ENCODE assay signal across 8 cellular contexts in genomic region chr12:92141585-92142244, GRCh38. TPM values are rescaled to one million over a fixed set of nuclear protein-coding genes. Genes with fewer than 3 reads are reported as not detected.
A peak's percentile ranks its signal among the peaks of the same experiment; 100 is the strongest.
DNase-seq lines count a peak whose midpoint lies in the region; ATAC-seq and TF ChIP-seq lines count a peak whose summit lies in the region.

No MANE protein-coding gene starts in this region.

- H3K56ac ChIP-seq in H9 (ENCODE audit: insufficient read length, low read depth, low read length) (no peak overlapping the region), mesendoderm (ENCODE audit: low read length) (no peak overlapping the region)

- no peak overlapping the region for H3K14ac ChIP-seq in H9 (ENCODE audit: insufficient read depth, low read length)

- H3K27me3 Mint-ChIP-seq in H9 (ENCODE audit: low read depth), result no peaks in the 10 kb centered on the region; the same call in 1 of the 2 replicates

- H3K4me1 Mint-ChIP-seq in H9, result peaks cover 61 to 70% of the 10 kb centered on the region in 2 experiments

- H2BK15ac ChIP-seq in H9 (ENCODE audit: low read depth, low read length) (no peak overlapping the region), mesendoderm (replicated peaks; ENCODE audit: low read depth) (no peak overlapping the region)

- no peak overlapping the region for H3T11ph ChIP-seq in H9 (ENCODE audit: low read length)

- no peak overlapping the region for H3K4ac ChIP-seq in H9 (ENCODE audit: low read depth, low read length)
- no peak overlapping the region for H3K4ac ChIP-seq in mesendoderm (ENCODE audit: low read depth, low read length)

- peak overlapping the region; percentile 96 for H3K27ac ChIP-seq in ACC112 (ENCODE audit: low read depth, low read length)
- H3K27ac ChIP-seq in H9 (ENCODE audit: insufficient read length, low read depth, low read length), result no peak overlapping the region
- no peak overlapping the region for H3K27ac ChIP-seq in mesendoderm (ENCODE audit: low read depth, low read length)

- no peak for DNase-seq in H9
- no peak for DNase-seq in astrocyte of the spinal cord (ENCODE audit: low read depth, low spot score)
- no peak for DNase-seq in mesendoderm
- DNase-seq in 8988T, result no peak
- DNase-seq in CD1c-positive myeloid dendritic cell (ENCODE audit: extremely low spot score), result no peak
- no peak for DNase-seq in GM13976 (ENCODE audit: low spot score)

- H3K36me3 ChIP-seq in ACC112 (ENCODE audit: insufficient read depth, low read length) (peaks cover 28% of the 10 kb centered on the region), mesendoderm (ENCODE audit: control insufficient read depth, insufficient read depth, low read length) (no peaks in the 10 kb centered on the region)

- no peak overlapping the region for H4K5ac ChIP-seq in H9 (ENCODE audit: insufficient read length, low read depth, low read length)
- no peak overlapping the region for H4K5ac ChIP-seq in mesendoderm (ENCODE audit: low read length)

- no peak overlapping the region for H4K91ac ChIP-seq in H9 (ENCODE audit: insufficient read length, low read depth, low read length)

- H4K20me1 ChIP-seq in H9 (ENCODE audit: control insufficient read depth, insufficient read depth, insufficient read length), result no peaks in the 10 kb centered on the region

- H3K36me3 Mint-ChIP-seq in H9 (ENCODE audit: insufficient read depth in 1 of 3, low read depth in 3 of 3), result peaks cover 18 to 45% (median 36%) of the 10 kb centered on the region in 3 experiments

- H3K4me1 ChIP-seq in ACC112 (ENCODE audit: control insufficient read depth, insufficient read depth, low read length, unreplicated experiment) (peaks cover 37% of the 10 kb centered on the region), H9 (ENCODE audit: insufficient read depth, low read length) (peaks cover 8% of the 10 kb centered on the region), mesendoderm (ENCODE audit: control insufficient read depth, low read depth, low read length) (no peaks in the 10 kb centered on the region)

- H3K4me3 Mint-ChIP-seq in H9, result peak overlapping the region; percentile 89 to 98

- no peaks in the 10 kb centered on the region for H3K9me3 ChIP-seq in H9 (ENCODE audit: control insufficient read depth, low read depth, low read length)

- H2BK12ac ChIP-seq in H9 (ENCODE audit: insufficient read length, low read depth, low read length), result no peak overlapping the region

- no peak for ATAC-seq in HG03280 (IDR thresholded peaks at IDR 0.05; ENCODE audit: unreplicated experiment)

- H3K23me2 ChIP-seq in H9 (ENCODE audit: insufficient read length, low read depth, low read length, poor library complexity, severe bottlenecking), result peaks cover 14% of the 10 kb centered on the region

- H3K18ac ChIP-seq in H9 (ENCODE audit: insufficient read length, low read depth, low read length) (no peak overlapping the region), mesendoderm (ENCODE audit: low read length) (no peak overlapping the region)

- H3K4me3 ChIP-seq in ACC112 (ENCODE audit: low read depth, low read length) (peak overlapping the region; percentile 97), astrocyte of the spinal cord (ENCODE audit: low read depth, low read length) (peak overlapping the region; percentile 94), mesendoderm (ENCODE audit: low read length) (no peak overlapping the region)

- H3K23ac ChIP-seq in H9 (ENCODE audit: insufficient read length, low read depth, low read length) (no peak overlapping the region), mesendoderm (ENCODE audit: low read length) (no peak overlapping the region)

- no peak for TF ChIP-seq CTCF in H9 (conservative IDR thresholded peaks at IDR 0.05)
- TF ChIP-seq CTCF in astrocyte of the spinal cord (IDR thresholded peaks at IDR 0.05; ENCODE audit: low read depth, low read length), result no peak
- TF ChIP-seq CTCF in GM13976 (IDR thresholded peaks at IDR 0.05; ENCODE audit: borderline replicate concordance, control extremely low read depth, extremely low read depth, insufficient read depth, missing control alignments), result no peak

- H2BK20ac ChIP-seq in H9 (ENCODE audit: low read depth, low read length, poor library complexity, severe bottlenecking), result no peak overlapping the region

- H2AFZ ChIP-seq in ACC112 (ENCODE audit: low read length, unreplicated experiment) (no peak overlapping the region), H9 (ENCODE audit: low read length) (no peak overlapping the region)

- H2AK5ac ChIP-seq in H9 (ENCODE audit: insufficient read length, low read length), result no peak overlapping the region
- no peak overlapping the region for H2AK5ac ChIP-seq in mesendoderm (ENCODE audit: low read length)

- H3K9ac ChIP-seq in H9 (ENCODE audit: extremely low read depth, insufficient read length, low read length), result no peak overlapping the region
- peak overlapping the region; percentile 25 for H3K9ac ChIP-seq in mesendoderm (ENCODE audit: low read length)

- H3K79me2 ChIP-seq in ACC112 (ENCODE audit: control insufficient read depth, insufficient read depth, low read length, unreplicated experiment) (peaks cover 86% of the 10 kb centered on the region), H9 (ENCODE audit: insufficient read depth, low read length) (peaks cover 40% of the 10 kb centered on the region; the same call in 1 of the 2 replicates), mesendoderm (ENCODE audit: control insufficient read depth, insufficient read depth, low read length) (peaks cover 46% of the 10 kb centered on the region)

- no CpG with 5 or more reads among the region's 5 CpGs for WGBS in H9 (ENCODE audit: extremely low coverage, insufficient read length, low lambda C conversion rate)
- no CpG with 5 or more reads among the region's 5 CpGs for WGBS in mesendoderm (ENCODE audit: extremely low coverage, insufficient coverage, low lambda C conversion rate)

- no peak overlapping the region for H2BK120ac ChIP-seq in H9 (ENCODE audit: low read depth, low read length, poor library complexity, severe bottlenecking)
- no peak overlapping the region for H2BK120ac ChIP-seq in mesendoderm (ENCODE audit: low read depth, low read length)

- peaks cover 1 to 5% of the 10 kb centered on the region in 2 experiments; a peak in 3 of 5 replicates for H3K9me3 Mint-ChIP-seq in H9

- peak overlapping the region; percentile 67 for H3K4me2 ChIP-seq in H9 (ENCODE audit: insufficient read depth, insufficient read length, low read length)
- H3K4me2 ChIP-seq in mesendoderm (ENCODE audit: low read length), result peak overlapping the region; percentile 29

- no peak overlapping the region for H4K8ac ChIP-seq in H9 (replicated peaks; ENCODE audit: insufficient read length, low read depth, low read length)
- no peak overlapping the region for H4K8ac ChIP-seq in mesendoderm (ENCODE audit: low read depth, low read length)

- in situ Hi-C loops in astrocyte of the spinal cord (cut with HindIII; ENCODE audit: low sequenced_read_pairs), result no loop called here
- in situ Hi-C loops in GM13976 (cut with MboI; ENCODE audit: low sequenced_read_pairs, unreplicated experiment), result loop anchor here (10.0 to 25.0 kb wide), 4 partner anchors 263 to 754 kb away; no protein-coding TSS in a partner anchor

- no peaks in the 10 kb centered on the region for H3K79me1 ChIP-seq in H9 (ENCODE audit: insufficient read depth, low read depth, low read length, poor library complexity, severe bottlenecking)
- peaks cover 4% of the 10 kb centered on the region for H3K79me1 ChIP-seq in mesendoderm (ENCODE audit: low read length)

- peak overlapping the region in 2 of 3 experiments; percentile 55 to 74; a peak in 3 of 7 replicates for H3K27ac Mint-ChIP-seq in H9

- H2BK5ac ChIP-seq in H9 (ENCODE audit: insufficient read length, low read length) (no peak overlapping the region), mesendoderm (ENCODE audit: low read length) (no peak overlapping the region)

- H3K27me3 ChIP-seq in ACC112 (ENCODE audit: insufficient read depth, low read length) (no peaks in the 10 kb centered on the region), H9 (ENCODE audit: insufficient read depth, low read length) (no peaks in the 10 kb centered on the region), mesendoderm (ENCODE audit: insufficient read depth, low read length, poor library complexity) (no peaks in the 10 kb centered on the region)

RNA-seq across cellular contexts. Expression of gene BTG1, which starts 3.9 kb away (rescaled TPM):
- 32.0 and 32.7 TPM in 2 replicates for total RNA-seq in H9 (2021)
- polyA plus RNA-seq in mesendoderm (2013, experiment 1 of 2), result 9.7 TPM
- 10.6 TPM for polyA plus RNA-seq in mesendoderm (2013, experiment 2 of 2)
